ENCODE assay signal across 1 cellular context in the genomic region with DNA sequence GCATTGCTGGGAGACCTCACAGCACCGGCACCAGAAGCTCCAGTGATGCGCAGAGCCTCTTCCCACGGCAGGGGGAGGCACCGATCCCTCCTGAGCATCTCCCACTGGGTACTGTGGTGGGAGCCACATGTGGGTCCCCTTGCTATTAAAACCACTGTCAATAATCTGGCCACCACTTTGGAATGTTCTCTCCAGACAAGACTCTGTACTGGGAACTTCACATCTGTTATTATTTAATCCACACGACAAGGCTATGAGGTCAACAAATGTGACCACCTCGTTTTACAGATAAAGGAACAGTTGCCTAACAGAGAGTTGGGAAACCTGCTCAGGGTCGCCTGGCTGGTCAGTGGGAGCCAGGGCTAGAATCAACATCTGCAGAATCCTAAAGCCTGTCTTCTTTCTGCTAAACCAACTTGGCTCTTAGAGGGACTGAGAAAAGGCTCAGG.
TF ChIP-seq lines count a peak whose summit lies in the region.

No MANE protein-coding gene starts in this region.

TF ChIP-seq in HepG2, 621 proteins besides CTCF, POLR2A, EP300 and RAD21 (continued from another document and continues in another):
- TF ChIP-seq, protein P1, sequence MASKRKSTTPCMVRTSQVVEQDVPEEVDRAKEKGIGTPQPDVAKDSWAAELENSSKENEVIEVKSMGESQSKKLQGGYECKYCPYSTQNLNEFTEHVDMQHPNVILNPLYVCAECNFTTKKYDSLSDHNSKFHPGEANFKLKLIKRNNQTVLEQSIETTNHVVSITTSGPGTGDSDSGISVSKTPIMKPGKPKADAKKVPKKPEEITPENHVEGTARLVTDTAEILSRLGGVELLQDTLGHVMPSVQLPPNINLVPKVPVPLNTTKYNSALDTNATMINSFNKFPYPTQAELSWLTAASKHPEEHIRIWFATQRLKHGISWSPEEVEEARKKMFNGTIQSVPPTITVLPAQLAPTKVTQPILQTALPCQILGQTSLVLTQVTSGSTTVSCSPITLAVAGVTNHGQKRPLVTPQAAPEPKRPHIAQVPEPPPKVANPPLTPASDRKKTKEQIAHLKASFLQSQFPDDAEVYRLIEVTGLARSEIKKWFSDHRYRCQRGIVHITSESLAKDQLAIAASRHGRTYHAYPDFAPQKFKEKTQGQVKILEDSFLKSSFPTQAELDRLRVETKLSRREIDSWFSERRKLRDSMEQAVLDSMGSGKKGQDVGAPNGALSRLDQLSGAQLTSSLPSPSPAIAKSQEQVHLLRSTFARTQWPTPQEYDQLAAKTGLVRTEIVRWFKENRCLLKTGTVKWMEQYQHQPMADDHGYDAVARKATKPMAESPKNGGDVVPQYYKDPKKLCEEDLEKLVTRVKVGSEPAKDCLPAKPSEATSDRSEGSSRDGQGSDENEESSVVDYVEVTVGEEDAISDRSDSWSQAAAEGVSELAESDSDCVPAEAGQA (IDR thresholded peaks at IDR 0.05; ENCODE audit: low read depth), result no peak
- TF ChIP-seq, protein P1 (CRISPR knock-in tag; IDR thresholded peaks at IDR 0.05; ENCODE audit: borderline replicate concordance), result no peak
- TF ChIP-seq MAZ (IDR thresholded peaks at IDR 0.05; ENCODE audit: borderline replicate concordance, low read depth, low read length), result no peak
- no peak for TF ChIP-seq MAZ (CRISPR knock-in tag; IDR thresholded peaks at IDR 0.05; ENCODE audit: low read depth)
- peak; percentile 86 for TF ChIP-seq GATAD2A (CRISPR knock-in tag; IDR thresholded peaks at IDR 0.05)
- no peak for TF ChIP-seq U2AF2 (IDR thresholded peaks at IDR 0.05; ENCODE audit: low read depth, low read length)
- TF ChIP-seq XBP1 (CRISPR knock-in tag; IDR thresholded peaks at IDR 0.05), result no peak
- TF ChIP-seq MEIS2 (CRISPR knock-in tag; IDR thresholded peaks at IDR 0.05), result no peak
- TF ChIP-seq RCOR2 (CRISPR knock-in tag; IDR thresholded peaks at IDR 0.05), result peak; percentile 39; the same call in 1 of the 2 replicates
- TF ChIP-seq MIER3 (CRISPR knock-in tag; IDR thresholded peaks at IDR 0.05; ENCODE audit: borderline replicate concordance), result peak; percentile 30; the same call in 1 of the 2 replicates
- TF ChIP-seq, protein P2, sequence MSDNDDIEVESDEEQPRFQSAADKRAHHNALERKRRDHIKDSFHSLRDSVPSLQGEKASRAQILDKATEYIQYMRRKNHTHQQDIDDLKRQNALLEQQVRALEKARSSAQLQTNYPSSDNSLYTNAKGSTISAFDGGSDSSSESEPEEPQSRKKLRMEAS (IDR thresholded peaks at IDR 0.05), result no peak
- no peak for TF ChIP-seq RELA (CRISPR knock-in tag; IDR thresholded peaks at IDR 0.05)
- no peak for TF ChIP-seq FOXO1 (CRISPR knock-in tag; IDR thresholded peaks at IDR 0.05)
- no peak for TF ChIP-seq MTF2 (CRISPR knock-in tag; IDR thresholded peaks at IDR 0.05; ENCODE audit: borderline replicate concordance)
- no peak for TF ChIP-seq NBN (conservative IDR thresholded peaks at IDR 0.05)
- TF ChIP-seq PHF20 (CRISPR knock-in tag; IDR thresholded peaks at IDR 0.05), result no peak
- TF ChIP-seq HCFC1 (IDR thresholded peaks at IDR 0.05; ENCODE audit: low read depth, low read length), result no peak
- TF ChIP-seq ZNF160 (CRISPR knock-in tag; IDR thresholded peaks at IDR 0.05), result no peak
- no peak for TF ChIP-seq CREB1 (IDR thresholded peaks at IDR 0.05)
- 0 out of 2 replicates have a peak, but pooled peaks have one; percentile 28 for TF ChIP-seq CREB1 (CRISPR knock-in tag; IDR thresholded peaks at IDR 0.05)
- TF ChIP-seq ZFP37 (CRISPR knock-in tag; IDR thresholded peaks at IDR 0.05; ENCODE audit: borderline replicate concordance), result no peak
- TF ChIP-seq, protein P3, sequence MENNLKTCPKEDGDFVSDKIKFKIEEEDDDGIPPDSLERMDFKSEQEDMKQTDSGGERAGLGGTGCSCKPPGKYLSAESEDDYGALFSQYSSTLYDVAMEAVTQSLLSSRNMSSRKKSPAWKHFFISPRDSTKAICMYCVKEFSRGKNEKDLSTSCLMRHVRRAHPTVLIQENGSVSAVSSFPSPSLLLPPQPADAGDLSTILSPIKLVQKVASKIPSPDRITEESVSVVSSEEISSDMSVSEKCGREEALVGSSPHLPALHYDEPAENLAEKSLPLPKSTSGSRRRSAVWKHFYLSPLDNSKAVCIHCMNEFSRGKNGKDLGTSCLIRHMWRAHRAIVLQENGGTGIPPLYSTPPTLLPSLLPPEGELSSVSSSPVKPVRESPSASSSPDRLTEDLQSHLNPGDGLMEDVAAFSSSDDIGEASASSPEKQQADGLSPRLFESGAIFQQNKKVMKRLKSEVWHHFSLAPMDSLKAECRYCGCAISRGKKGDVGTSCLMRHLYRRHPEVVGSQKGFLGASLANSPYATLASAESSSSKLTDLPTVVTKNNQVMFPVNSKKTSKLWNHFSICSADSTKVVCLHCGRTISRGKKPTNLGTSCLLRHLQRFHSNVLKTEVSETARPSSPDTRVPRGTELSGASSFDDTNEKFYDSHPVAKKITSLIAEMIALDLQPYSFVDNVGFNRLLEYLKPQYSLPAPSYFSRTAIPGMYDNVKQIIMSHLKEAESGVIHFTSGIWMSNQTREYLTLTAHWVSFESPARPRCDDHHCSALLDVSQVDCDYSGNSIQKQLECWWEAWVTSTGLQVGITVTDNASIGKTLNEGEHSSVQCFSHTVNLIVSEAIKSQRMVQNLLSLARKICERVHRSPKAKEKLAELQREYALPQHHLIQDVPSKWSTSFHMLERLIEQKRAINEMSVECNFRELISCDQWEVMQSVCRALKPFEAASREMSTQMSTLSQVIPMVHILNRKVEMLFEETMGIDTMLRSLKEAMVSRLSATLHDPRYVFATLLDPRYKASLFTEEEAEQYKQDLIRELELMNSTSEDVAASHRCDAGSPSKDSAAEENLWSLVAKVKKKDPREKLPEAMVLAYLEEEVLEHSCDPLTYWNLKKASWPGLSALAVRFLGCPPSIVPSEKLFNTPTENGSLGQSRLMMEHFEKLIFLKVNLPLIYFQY (CRISPR knock-in tag; IDR thresholded peaks at IDR 0.05; ENCODE audit: borderline replicate concordance), result no peak
- TF ChIP-seq, protein P4, sequence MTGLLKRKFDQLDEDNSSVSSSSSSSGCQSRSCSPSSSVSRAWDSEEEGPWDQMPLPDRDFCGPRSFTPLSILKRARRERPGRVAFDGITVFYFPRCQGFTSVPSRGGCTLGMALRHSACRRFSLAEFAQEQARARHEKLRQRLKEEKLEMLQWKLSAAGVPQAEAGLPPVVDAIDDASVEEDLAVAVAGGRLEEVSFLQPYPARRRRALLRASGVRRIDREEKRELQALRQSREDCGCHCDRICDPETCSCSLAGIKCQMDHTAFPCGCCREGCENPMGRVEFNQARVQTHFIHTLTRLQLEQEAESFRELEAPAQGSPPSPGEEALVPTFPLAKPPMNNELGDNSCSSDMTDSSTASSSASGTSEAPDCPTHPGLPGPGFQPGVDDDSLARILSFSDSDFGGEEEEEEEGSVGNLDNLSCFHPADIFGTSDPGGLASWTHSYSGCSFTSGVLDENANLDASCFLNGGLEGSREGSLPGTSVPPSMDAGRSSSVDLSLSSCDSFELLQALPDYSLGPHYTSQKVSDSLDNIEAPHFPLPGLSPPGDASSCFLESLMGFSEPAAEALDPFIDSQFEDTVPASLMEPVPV (CRISPR knock-in tag; IDR thresholded peaks at IDR 0.05), result no peak
- TF ChIP-seq, protein P5, sequence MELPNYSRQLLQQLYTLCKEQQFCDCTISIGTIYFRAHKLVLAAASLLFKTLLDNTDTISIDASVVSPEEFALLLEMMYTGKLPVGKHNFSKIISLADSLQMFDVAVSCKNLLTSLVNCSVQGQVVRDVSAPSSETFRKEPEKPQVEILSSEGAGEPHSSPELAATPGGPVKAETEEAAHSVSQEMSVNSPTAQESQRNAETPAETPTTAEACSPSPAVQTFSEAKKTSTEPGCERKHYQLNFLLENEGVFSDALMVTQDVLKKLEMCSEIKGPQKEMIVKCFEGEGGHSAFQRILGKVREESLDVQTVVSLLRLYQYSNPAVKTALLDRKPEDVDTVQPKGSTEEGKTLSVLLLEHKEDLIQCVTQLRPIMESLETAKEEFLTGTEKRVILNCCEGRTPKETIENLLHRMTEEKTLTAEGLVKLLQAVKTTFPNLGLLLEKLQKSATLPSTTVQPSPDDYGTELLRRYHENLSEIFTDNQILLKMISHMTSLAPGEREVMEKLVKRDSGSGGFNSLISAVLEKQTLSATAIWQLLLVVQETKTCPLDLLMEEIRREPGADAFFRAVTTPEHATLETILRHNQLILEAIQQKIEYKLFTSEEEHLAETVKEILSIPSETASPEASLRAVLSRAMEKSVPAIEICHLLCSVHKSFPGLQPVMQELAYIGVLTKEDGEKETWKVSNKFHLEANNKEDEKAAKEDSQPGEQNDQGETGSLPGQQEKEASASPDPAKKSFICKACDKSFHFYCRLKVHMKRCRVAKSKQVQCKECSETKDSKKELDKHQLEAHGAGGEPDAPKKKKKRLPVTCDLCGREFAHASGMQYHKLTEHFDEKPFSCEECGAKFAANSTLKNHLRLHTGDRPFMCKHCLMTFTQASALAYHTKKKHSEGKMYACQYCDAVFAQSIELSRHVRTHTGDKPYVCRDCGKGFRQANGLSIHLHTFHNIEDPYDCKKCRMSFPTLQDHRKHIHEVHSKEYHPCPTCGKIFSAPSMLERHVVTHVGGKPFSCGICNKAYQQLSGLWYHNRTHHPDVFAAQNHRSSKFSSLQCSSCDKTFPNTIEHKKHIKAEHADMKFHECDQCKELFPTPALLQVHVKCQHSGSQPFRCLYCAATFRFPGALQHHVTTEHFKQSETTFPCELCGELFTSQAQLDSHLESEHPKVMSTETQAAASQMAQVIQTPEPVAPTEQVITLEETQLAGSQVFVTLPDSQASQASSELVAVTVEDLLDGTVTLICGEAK (IDR thresholded peaks at IDR 0.05), result no peak
- TF ChIP-seq, protein P5 (CRISPR knock-in tag; IDR thresholded peaks at IDR 0.05), result no peak
- TF ChIP-seq ATM (IDR thresholded peaks at IDR 0.05; ENCODE audit: borderline replicate concordance), result no peak
- TF ChIP-seq, protein P6, sequence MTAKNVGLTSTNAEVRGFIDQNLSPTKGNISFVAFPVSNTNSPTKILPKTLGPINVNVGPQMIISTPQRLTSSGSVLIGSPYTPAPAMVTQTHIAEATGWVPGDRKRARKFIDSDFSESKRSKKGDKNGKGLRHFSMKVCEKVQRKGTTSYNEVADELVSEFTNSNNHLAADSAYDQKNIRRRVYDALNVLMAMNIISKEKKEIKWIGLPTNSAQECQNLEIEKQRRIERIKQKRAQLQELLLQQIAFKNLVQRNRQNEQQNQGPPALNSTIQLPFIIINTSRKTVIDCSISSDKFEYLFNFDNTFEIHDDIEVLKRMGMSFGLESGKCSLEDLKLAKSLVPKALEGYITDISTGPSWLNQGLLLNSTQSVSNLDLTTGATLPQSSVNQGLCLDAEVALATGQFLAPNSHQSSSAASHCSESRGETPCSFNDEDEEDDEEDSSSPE (CRISPR knock-in tag; IDR thresholded peaks at IDR 0.05), result no peak
- TF ChIP-seq STAT5B (CRISPR knock-in tag; IDR thresholded peaks at IDR 0.05), result no peak
- no peak for TF ChIP-seq MBNL3 (CRISPR knock-in tag; conservative IDR thresholded peaks at IDR 0.05)
- TF ChIP-seq SMC3 (IDR thresholded peaks at IDR 0.05; ENCODE audit: low read length), result peak; percentile 36; the same call in 1 of the 2 replicates
- no peak for TF ChIP-seq ZNF124 (CRISPR knock-in tag; IDR thresholded peaks at IDR 0.05)
- TF ChIP-seq TP53 (CRISPR knock-in tag; conservative IDR thresholded peaks at IDR 0.05), result no peak
- peak; percentile 28; the same call in 1 of the 2 replicates for TF ChIP-seq HNF4G (IDR thresholded peaks at IDR 0.05; ENCODE audit: borderline replicate concordance, low read depth, low read length)
- no peak for TF ChIP-seq HNF4G (CRISPR knock-in tag; IDR thresholded peaks at IDR 0.05; ENCODE audit: borderline replicate concordance, low read depth)
- TF ChIP-seq ZNF24 (IDR thresholded peaks at IDR 0.05), result no peak
- TF ChIP-seq, protein P7, sequence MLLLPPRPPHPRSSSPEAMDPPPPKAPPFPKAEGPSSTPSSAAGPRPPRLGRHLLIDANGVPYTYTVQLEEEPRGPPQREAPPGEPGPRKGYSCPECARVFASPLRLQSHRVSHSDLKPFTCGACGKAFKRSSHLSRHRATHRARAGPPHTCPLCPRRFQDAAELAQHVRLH (CRISPR knock-in tag; IDR thresholded peaks at IDR 0.05; ENCODE audit: borderline replicate concordance, low read depth), result no peak
- no peak for TF ChIP-seq ZNF549 (CRISPR knock-in tag; IDR thresholded peaks at IDR 0.05)
- TF ChIP-seq TEAD3 (CRISPR knock-in tag; optimal IDR thresholded peaks at IDR 0.05; ENCODE audit: borderline replicate concordance), result peak; percentile 35
